ENCODE assay signal across 16 cellular contexts in the genomic region with DNA sequence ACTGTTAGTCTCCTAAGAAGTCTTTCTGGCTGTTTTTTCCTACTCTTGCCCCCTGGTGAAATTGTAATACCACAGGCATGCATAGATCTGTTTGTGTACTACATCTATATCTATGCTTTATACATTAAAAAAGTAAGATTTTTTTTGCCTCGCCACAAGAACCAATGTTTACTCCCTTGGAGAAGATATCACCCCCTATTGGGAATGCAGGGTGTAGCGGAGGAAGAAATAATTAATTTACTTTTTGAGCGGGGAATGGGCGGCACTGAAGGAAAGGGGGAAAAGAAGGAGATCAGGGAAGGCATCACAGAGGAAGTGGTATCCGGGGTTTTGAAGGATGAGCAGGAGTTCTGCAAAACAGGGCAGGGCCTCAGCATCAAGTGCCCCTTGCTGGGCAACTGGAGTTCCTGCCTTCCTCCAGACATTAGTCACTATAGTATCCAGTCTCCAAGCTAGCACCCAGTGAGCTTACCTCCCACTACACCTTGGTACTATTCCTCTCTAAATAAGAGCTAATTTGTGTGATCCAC.
"Had no signal": no experiment of that assay in that cellular context is flagged by ENCODE, and none has a peak within 500 bp of the region (broad histone marks: within the 10 kb centered on the region; RNA-seq: fewer than 3 reads in every experiment).

No MANE protein-coding gene starts in this region.

- H3K27ac Mint-ChIP-seq: natural killer cell treated with Interleukin-12 subunit alpha and Interleukin-12 subunit beta and Interleukin-15 and Interleukin-18, amount 100 ng/mL, for 72 hours; T-helper 1 cell treated with Interleukin-12 subunit alpha and Interleukin-12 subunit beta and Interleukin-4 antibody, amounts not matched to agents 30 μg/mL and 1 μg/mL, for 36 hours; WTC11 had no signal

- H3K27ac ChIP-seq: adrenal gland, epithelial cell of prostate, left lung, sigmoid colon had no signal

- ATAC-seq: left lung; natural killer cell treated with Interleukin-12 subunit alpha and Interleukin-12 subunit beta and Interleukin-15 and Interleukin-18, amount 100 ng/mL, for 72 hours; WTC11 had no signal

- H3K4me3 ChIP-seq: adrenal gland, left lung, sigmoid colon had no signal

- H3K9me3 ChIP-seq: adrenal gland, left lung, sigmoid colon had no signal

- H3K4me1 Mint-ChIP-seq: WTC11 had no signal

- H3K4me3 Mint-ChIP-seq: natural killer cell treated with Interleukin-12 subunit alpha and Interleukin-12 subunit beta and Interleukin-15 and Interleukin-18, amount 100 ng/mL, for 72 hours; T-helper 1 cell treated with Interleukin-12 subunit alpha and Interleukin-12 subunit beta and Interleukin-4 antibody, amounts not matched to agents 30 μg/mL and 1 μg/mL, for 36 hours; WTC11 had no signal

- H3K36me3 Mint-ChIP-seq: WTC11 had no signal

- H3K36me3 ChIP-seq: adrenal gland, left lung, sigmoid colon had no signal

- DNase-seq: activated CD4-positive, alpha-beta T cell treated with anti-CD3 and anti-CD28 coated beads for 48 hours; activated naive CD4-positive, alpha-beta T cell treated with anti-CD3 and anti-CD28 coated beads, Interleukin-2, amount 50 U/mL, for 16 hours; activated T-cell treated with anti-CD3 and anti-CD28 coated beads for 4 hours; adrenal gland; cortex of kidney; effector memory CD4-positive, alpha-beta T cell; left lung; sigmoid colon; stimulated activated CD4-positive, alpha-beta T cell treated with anti-CD3 and anti-CD28 coated beads, Interleukin-2, amount 100 ng/mL, for 24 hours; stimulated activated naive CD4-positive, alpha-beta T cell; substantia nigra; trophoblast cell had no signal

- H3K4me1 ChIP-seq: adrenal gland, sigmoid colon had no signal

- H3K27me3 ChIP-seq: adrenal gland, sigmoid colon had no signal

- H3K9me3 Mint-ChIP-seq: natural killer cell treated with Interleukin-12 subunit alpha and Interleukin-12 subunit beta and Interleukin-15 and Interleukin-18, amount 100 ng/mL, for 72 hours; T-helper 1 cell treated with Interleukin-12 subunit alpha and Interleukin-12 subunit beta and Interleukin-4 antibody, amounts not matched to agents 30 μg/mL and 1 μg/mL, for 36 hours had no signal
